In the genomic region with DNA sequence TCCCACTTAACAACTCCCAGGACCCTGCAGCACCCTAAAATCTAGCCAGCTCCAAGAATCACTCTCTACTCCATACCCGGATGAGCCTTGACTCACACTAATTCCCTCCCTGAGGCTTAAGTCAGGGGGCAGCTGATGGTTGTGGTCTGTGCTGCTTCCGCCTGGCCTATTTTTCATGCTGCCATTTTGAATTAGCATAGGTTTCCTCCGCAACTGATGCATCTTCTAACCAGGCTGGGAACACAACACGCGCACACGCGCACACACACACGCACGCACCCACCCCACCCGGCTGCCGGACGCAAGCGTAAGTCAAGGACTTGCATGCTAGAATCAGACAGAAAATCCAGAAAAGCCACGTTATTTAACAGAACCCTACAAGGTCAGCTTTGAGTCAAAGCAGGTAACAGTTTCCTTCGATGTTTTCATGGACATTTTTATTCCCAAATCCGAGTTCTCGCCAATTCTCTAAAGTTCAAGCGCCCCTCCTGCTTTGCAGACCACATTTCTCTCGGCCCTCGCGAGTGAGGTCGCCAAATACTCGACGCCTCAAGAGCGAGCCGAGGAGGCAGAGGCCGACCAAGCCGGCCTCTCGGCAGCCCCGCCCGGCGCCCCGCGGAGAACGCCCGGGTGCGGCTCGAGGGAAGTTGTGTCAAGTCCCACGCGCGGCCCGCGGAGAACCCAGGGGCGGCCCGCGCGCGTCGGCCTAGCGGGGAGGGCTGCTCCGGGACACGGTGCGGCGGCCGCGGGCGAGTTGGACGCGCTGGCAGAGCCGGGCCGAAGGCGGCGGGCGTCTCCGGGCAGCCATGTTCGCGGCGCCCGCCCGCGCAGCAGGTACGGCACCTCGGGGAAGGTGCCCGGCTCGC, we compare ENCODE assay signal across 1 cellular context.
TF ChIP-seq lines count a peak whose summit lies in the region.

No MANE protein-coding gene starts in this region.

TF ChIP-seq in K562, 482 proteins besides CTCF, POLR2A, EP300 and RAD21:
- TF ChIP-seq, protein P1, sequence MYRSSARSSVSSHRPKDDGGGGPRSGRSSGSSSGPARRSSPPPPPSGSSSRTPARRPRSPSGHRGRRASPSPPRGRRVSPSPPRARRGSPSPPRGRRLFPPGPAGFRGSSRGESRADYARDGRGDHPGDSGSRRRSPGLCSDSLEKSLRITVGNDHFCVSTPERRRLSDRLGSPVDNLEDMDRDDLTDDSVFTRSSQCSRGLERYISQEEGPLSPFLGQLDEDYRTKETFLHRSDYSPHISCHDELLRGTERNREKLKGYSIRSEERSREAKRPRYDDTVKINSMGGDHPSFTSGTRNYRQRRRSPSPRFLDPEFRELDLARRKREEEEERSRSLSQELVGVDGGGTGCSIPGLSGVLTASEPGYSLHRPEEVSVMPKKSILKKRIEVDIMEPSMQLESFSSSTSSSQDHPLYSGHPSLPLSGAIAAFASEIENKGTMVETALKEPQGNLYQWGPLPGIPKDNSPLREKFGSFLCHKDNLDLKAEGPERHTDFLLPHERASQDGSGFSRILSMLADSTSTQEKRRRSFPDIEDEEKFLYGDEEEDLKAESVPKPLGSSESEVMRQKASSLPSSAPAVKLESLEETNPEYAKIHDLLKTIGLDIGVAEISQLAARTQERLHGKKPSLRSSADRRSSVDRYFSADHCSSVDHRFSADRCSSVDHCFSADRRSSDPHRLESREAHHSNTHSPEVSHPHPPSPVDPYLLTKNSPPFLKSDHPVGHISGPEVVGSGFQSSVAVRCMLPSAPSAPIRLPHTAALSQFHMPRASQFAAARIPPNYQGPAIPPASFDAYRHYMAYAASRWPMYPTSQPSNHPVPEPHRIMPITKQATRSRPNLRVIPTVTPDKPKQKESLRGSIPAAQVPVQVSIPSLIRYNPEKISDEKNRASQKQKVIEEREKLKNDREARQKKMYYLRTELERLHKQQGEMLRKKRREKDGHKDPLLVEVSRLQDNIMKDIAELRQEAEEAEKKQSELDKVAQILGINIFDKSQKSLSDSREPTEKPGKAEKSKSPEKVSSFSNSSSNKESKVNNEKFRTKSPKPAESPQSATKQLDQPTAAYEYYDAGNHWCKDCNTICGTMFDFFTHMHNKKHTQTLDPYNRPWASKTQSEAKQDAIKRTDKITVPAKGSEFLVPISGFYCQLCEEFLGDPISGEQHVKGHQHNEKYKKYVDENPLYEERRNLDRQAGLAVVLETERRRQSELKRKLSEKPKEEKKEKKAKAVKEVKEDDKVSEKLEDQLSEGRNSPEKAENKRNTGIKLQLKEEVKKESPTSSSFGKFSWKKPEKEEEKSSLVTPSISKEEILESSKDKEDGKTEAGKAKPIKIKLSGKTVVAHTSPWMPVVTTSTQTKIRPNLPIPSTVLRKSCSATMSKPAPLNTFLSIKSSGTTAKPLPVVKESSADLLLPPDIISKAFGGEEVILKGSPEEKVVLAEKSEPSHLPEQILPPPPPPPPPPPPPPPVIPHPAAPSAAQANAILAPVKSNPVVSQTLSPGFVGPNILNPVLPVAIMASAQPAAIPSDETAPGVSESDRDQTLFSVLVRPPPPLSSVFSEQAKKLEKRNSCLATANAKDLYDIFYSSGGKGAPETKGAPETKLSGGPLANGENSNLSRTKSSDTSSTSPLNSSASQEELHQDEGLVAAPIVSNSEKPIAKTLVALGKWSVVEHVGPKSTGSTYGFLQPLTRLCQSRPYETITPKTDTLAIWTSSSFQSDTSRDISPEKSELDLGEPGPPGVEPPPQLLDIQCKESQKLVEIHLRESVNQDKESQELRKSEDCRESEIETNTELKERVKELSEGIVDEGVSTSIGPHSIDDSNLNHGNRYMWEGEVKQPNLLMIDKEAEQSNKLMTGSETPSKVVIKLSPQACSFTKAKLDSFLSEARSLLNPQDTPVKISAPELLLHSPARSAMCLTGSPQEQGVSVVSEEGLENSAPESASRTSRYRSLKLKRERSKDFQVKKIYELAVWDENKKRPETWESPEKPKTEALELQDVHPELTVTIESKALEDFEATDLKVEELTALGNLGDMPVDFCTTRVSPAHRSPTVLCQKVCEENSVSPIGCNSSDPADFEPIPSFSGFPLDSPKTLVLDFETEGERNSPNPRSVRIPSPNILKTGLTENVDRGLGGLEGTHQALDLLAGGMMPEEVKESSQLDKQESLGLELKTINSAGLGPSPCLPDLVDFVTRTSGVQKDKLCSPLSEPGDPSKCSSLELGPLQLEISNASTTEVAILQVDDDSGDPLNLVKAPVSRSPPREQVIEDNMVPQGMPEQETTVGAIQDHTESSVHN (IDR thresholded peaks at IDR 0.05; ENCODE audit: borderline replicate concordance in 1 of 2, low read depth in 1 of 2), result no peak
- TF ChIP-seq NCOA4 (IDR thresholded peaks at IDR 0.05; ENCODE audit: partially characterized antibody) (no peak), JUNB (CRISPR knock-in tag; conservative IDR thresholded peaks at IDR 0.05) (no peak), HDAC1 (IDR thresholded peaks at IDR 0.05) (no peak), CBX8 (IDR thresholded peaks at IDR 0.05; ENCODE audit: borderline replicate concordance, extremely low read depth, low read depth, low read length, poor library complexity, severe bottlenecking) (no peak), XRCC4 (IDR thresholded peaks at IDR 0.05; ENCODE audit: extremely low read depth, insufficient read depth, insufficient read length) (no peak), ZNF644 (tag; IDR thresholded peaks at IDR 0.05; ENCODE audit: low read depth) (no peak)
- TF ChIP-seq, protein P2, sequence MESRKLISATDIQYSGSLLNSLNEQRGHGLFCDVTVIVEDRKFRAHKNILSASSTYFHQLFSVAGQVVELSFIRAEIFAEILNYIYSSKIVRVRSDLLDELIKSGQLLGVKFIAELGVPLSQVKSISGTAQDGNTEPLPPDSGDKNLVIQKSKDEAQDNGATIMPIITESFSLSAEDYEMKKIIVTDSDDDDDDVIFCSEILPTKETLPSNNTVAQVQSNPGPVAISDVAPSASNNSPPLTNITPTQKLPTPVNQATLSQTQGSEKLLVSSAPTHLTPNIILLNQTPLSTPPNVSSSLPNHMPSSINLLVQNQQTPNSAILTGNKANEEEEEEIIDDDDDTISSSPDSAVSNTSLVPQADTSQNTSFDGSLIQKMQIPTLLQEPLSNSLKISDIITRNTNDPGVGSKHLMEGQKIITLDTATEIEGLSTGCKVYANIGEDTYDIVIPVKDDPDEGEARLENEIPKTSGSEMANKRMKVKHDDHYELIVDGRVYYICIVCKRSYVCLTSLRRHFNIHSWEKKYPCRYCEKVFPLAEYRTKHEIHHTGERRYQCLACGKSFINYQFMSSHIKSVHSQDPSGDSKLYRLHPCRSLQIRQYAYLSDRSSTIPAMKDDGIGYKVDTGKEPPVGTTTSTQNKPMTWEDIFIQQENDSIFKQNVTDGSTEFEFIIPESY (CRISPR knock-in tag; IDR thresholded peaks at IDR 0.05), result 0 out of 2 replicates have a peak, but pooled peaks have one; percentile 7
